In genomic region chr17:72423718-72424117, GRCh38 we compare ENCODE assay signal across 3 cellular contexts.
A peak's percentile ranks its signal among the peaks of the same experiment; 100 is the strongest.
TF ChIP-seq lines count a peak whose summit lies in the region.

No MANE protein-coding gene starts in this region.

TF ChIP-seq in A549, 52 proteins besides CTCF, POLR2A, EP300 and RAD21:
- TF ChIP-seq FOSL2 (IDR thresholded peaks at IDR 0.05) (no peak), FOSL2 (CRISPR knock-in tag; IDR thresholded peaks at IDR 0.05) (no peak), HDAC2 (IDR thresholded peaks at IDR 0.05) (no peak), HMGXB4 (CRISPR knock-in tag; IDR thresholded peaks at IDR 0.05; ENCODE audit: borderline replicate concordance) (no peak), CHD2 (IDR thresholded peaks at IDR 0.05; ENCODE audit: low read length, partially characterized antibody) (no peak), EHF (CRISPR knock-in tag; IDR thresholded peaks at IDR 0.05) (no peak), TP53 (CRISPR knock-in tag; IDR thresholded peaks at IDR 0.05) (no peak), HEYL (CRISPR knock-in tag; IDR thresholded peaks at IDR 0.05) (no peak), RNF2 (IDR thresholded peaks at IDR 0.05; ENCODE audit: borderline replicate concordance, low read depth) (no peak), CEBPB (IDR thresholded peaks at IDR 0.05) (no peak), HOXB5 (CRISPR knock-in tag; IDR thresholded peaks at IDR 0.05) (no peak), USF2 (IDR thresholded peaks at IDR 0.05) (no peak), JUN (IDR thresholded peaks at IDR 0.05) (no peak), HOXA7 (CRISPR knock-in tag; IDR thresholded peaks at IDR 0.05) (no peak), CBX2 (IDR thresholded peaks at IDR 0.05; ENCODE audit: borderline replicate concordance, low read depth) (no peak), E2F6 (IDR thresholded peaks at IDR 0.05; ENCODE audit: borderline replicate concordance, low read depth) (no peak), ZNF302 (CRISPR knock-in tag; IDR thresholded peaks at IDR 0.05) (no peak), NR3C1 (IDR thresholded peaks at IDR 0.05) (no peak)

TF ChIP-seq in IMR-90, 13 proteins besides CTCF, POLR2A, EP300 and RAD21:
- TF ChIP-seq NFE2L2 (IDR thresholded peaks at IDR 0.05; ENCODE audit: low read depth, low read length) (no peak), FOS (IDR thresholded peaks at IDR 0.05; ENCODE audit: low read depth, low read length) (no peak), CHD1 (IDR thresholded peaks at IDR 0.05; ENCODE audit: low read depth, low read length) (no peak), BHLHE40 (IDR thresholded peaks at IDR 0.05; ENCODE audit: low read depth, low read length) (no peak), ELK1 (IDR thresholded peaks at IDR 0.05; ENCODE audit: borderline replicate concordance, low read depth, low read length) (no peak), RFX5 (IDR thresholded peaks at IDR 0.05; ENCODE audit: low read depth, low read length) (no peak), MAZ (IDR thresholded peaks at IDR 0.05; ENCODE audit: borderline replicate concordance, low read depth, low read length) (no peak), SMC3 (IDR thresholded peaks at IDR 0.05; ENCODE audit: low read depth, low read length) (no peak), MAFK (IDR thresholded peaks at IDR 0.05; ENCODE audit: low read depth, low read length) (no peak), RCOR1 (IDR thresholded peaks at IDR 0.05; ENCODE audit: insufficient replicate concordance, low read length) (no peak)

TF ChIP-seq in GM12878, 131 proteins besides CTCF, POLR2A, EP300 and RAD21 (continues in another document):
- TF ChIP-seq BRCA1 (IDR thresholded peaks at IDR 0.05; ENCODE audit: low read depth, low read length), result no peak
- TF ChIP-seq PML (IDR thresholded peaks at IDR 0.05; ENCODE audit: low read length), result no peak
- TF ChIP-seq IKZF2 (IDR thresholded peaks at IDR 0.05), result no peak
- TF ChIP-seq NR2C2 (IDR thresholded peaks at IDR 0.05; ENCODE audit: borderline replicate concordance, control insufficient read depth, insufficient read length, low read depth), result no peak
- no peak for TF ChIP-seq SRF (IDR thresholded peaks at IDR 0.05; ENCODE audit: low read depth in 2 of 2, low read length in 2 of 2)
- no peak for TF ChIP-seq MEF2B (IDR thresholded peaks at IDR 0.05; ENCODE audit: partially characterized antibody, poor library complexity, severe bottlenecking)
- TF ChIP-seq CUX1 (IDR thresholded peaks at IDR 0.05; ENCODE audit: insufficient replicate concordance, low read depth, low read length), result no peak
- peak in 1 of 2 experiments; percentile 21; a peak in 1 of 4 replicates for TF ChIP-seq BHLHE40 (IDR thresholded peaks at IDR 0.05; ENCODE audit: borderline replicate concordance in 1 of 2, low read depth in 2 of 2, low read length in 1 of 2)
- TF ChIP-seq BACH1 (IDR thresholded peaks at IDR 0.05; ENCODE audit: borderline replicate concordance), result no peak; the same call in 1 of the 2 replicates
- no peak for TF ChIP-seq ELK1 (IDR thresholded peaks at IDR 0.05; ENCODE audit: low read depth, low read length)
- no peak for TF ChIP-seq USF2 (IDR thresholded peaks at IDR 0.05; ENCODE audit: borderline replicate concordance, low read depth, low read length)
- TF ChIP-seq EZH2 (IDR thresholded peaks at IDR 0.05; ENCODE audit: borderline replicate concordance, control insufficient read depth, low read depth, low read length), result no peak
- no peak for TF ChIP-seq ATF7 (IDR thresholded peaks at IDR 0.05; ENCODE audit: low read depth)
- TF ChIP-seq HDGF (IDR thresholded peaks at IDR 0.05), result no peak
- no peak for TF ChIP-seq NKRF (conservative IDR thresholded peaks at IDR 0.05)
- TF ChIP-seq MLLT1 (IDR thresholded peaks at IDR 0.05), result no peak
- no peak for TF ChIP-seq FOXM1 (IDR thresholded peaks at IDR 0.05; ENCODE audit: low read depth, low read length)
- no peak for TF ChIP-seq RELA (IDR thresholded peaks at IDR 0.05; ENCODE audit: borderline replicate concordance, partially characterized antibody)
- no peak for TF ChIP-seq NFIC (IDR thresholded peaks at IDR 0.05; ENCODE audit: low read depth, low read length)
- no peak for TF ChIP-seq RAD51 (IDR thresholded peaks at IDR 0.05)
- TF ChIP-seq ZNF217 (IDR thresholded peaks at IDR 0.05), result no peak
- TF ChIP-seq ZBTB4 (CRISPR knock-in tag; IDR thresholded peaks at IDR 0.05), result no peak
- TF ChIP-seq ESRRA (IDR thresholded peaks at IDR 0.05; ENCODE audit: low read length), result no peak
- TF ChIP-seq E4F1 (IDR thresholded peaks at IDR 0.05; ENCODE audit: borderline replicate concordance, partially characterized antibody), result no peak
- no peak for TF ChIP-seq ZNF274 (IDR thresholded peaks at IDR 0.05; ENCODE audit: insufficient read depth, insufficient read length)
- TF ChIP-seq ATF2 (IDR thresholded peaks at IDR 0.05; ENCODE audit: low read length), result no peak
- TF ChIP-seq USF1 (IDR thresholded peaks at IDR 0.05; ENCODE audit: borderline replicate concordance, extremely low read length, insufficient read depth, low read depth, low read length), result no peak
